In genomic region chr20:57429579-57430202, GRCh38 we compare ENCODE assay signal across 11 cellular contexts. TPM values are rescaled to one million over a fixed set of nuclear protein-coding genes. Genes with fewer than 3 reads are reported as not detected.
A peak's percentile ranks its signal among the peaks of the same experiment; 100 is the strongest.
DNase-seq lines count a peak whose midpoint lies in the region; FAIRE-seq and TF ChIP-seq lines count a peak whose summit lies in the region.
"Had no signal": no experiment of that assay in that cellular context is flagged by ENCODE, and none has a peak within 500 bp of the region (broad histone marks: within the 10 kb centered on the region; RNA-seq: fewer than 3 reads in every experiment).

No MANE protein-coding gene starts in this region.

- in situ Hi-C loops in ACHN (cut with HindIII; ENCODE audit: low pct_ligation_motif_present, low pct_unique_long_range_greater_than_20kb, low sequenced_read_pairs) = no loop called here

- no peaks in the 10 kb centered on the region for H3K9me3 ChIP-seq in sigmoid colon
- H3K9me3 ChIP-seq in colonic mucosa = no peaks in the 10 kb centered on the region

- H3K9ac ChIP-seq in colonic mucosa (ENCODE audit: low read depth in 2 of 2, low read length in 2 of 2) = no peak overlapping the region

- H3K4me1 ChIP-seq in sigmoid colon (peaks cover 0 to 21% (median 15%) of the 10 kb centered on the region in 4 donors), colonic mucosa (peaks cover 11% of the 10 kb centered on the region)

- TF ChIP-seq EP300 in sigmoid colon (IDR thresholded peaks at IDR 0.05) = no peak

- H3K27me3 ChIP-seq in sigmoid colon (no peaks in the 10 kb centered on the region), colonic mucosa (no peaks in the 10 kb centered on the region)

- H3K4me3 ChIP-seq in fibroblast of mammary gland (ENCODE audit: control insufficient read depth, low read depth, low read length) = no peak overlapping the region
- no peak overlapping the region for H3K4me3 ChIP-seq in sigmoid colon
- H3K4me3 ChIP-seq in colonic mucosa = no peak overlapping the region
- H3K4me3 ChIP-seq: GM23338 had no signal

- intact Hi-C loops in sigmoid colon (cut with DNase I) (no loop called here), colonic mucosa (cut with DNase I) (no loop called here), head of caudate nucleus (cut with DNase I) (no loop called here)

- H3K27ac ChIP-seq in sigmoid colon (no peak overlapping the region), colonic mucosa (no peak overlapping the region)

- WGBS in sigmoid colon, 2 donors = 77 to 89% methylated on average over 7 of the region's 7 CpGs

- TF ChIP-seq POLR2A in sigmoid colon (IDR thresholded peaks at IDR 0.05) = no peak

- DNase-seq in ACHN (peak; percentile 39), GM19239 (ENCODE audit: insufficient read length, low spot score) (no peak), RPMI7951 (ENCODE audit: low read depth) (peak; percentile 75), fibroblast of mammary gland (ENCODE audit: low read depth) (peak; percentile 74), sigmoid colon (no peak), colonic mucosa (no peak), cerebellum (ENCODE audit: low spot score) (no peak), head of caudate nucleus (no peak)
- DNase-seq: effector memory CD4-positive, alpha-beta T cell had no signal

- H3K36me3 ChIP-seq in sigmoid colon (no peaks in the 10 kb centered on the region), colonic mucosa (no peaks in the 10 kb centered on the region)

- TF ChIP-seq CTCF in fibroblast of mammary gland (conservative IDR thresholded peaks at IDR 0.05; ENCODE audit: control insufficient read depth, insufficient read depth, low read depth, low read length) (no peak), sigmoid colon (IDR thresholded peaks at IDR 0.05) (no peak), colonic mucosa (IDR thresholded peaks at IDR 0.05) (no peak)

- FAIRE-seq in GM19239 (lab: Jason Lieb, UNC) = peak; percentile 66
- FAIRE-seq: islet of Langerhans had no signal

RNA-seq across cellular contexts. Expression of gene RBM38, which starts 38.5 kb away (rescaled TPM):
- 9.9 and 10.3 TPM in 2 replicates for total RNA-seq in RPMI7951 (2014; rRNA removed; shearing (Covaris generic))
- total RNA-seq in sigmoid colon = 10 to 100 TPM; 48.5 to 94.2 (median 78.8) TPM
- 10 to 100 TPM; 31.4 to 59.9 (median 34.8) TPM for polyA plus RNA-seq in sigmoid colon
- 10 to 100 TPM; 41.3 to 43.1 TPM for total RNA-seq in colonic mucosa
- 11.4 TPM for total RNA-seq in cerebellum

Comparison
In these comparisons a context has a peak if more than half of its experiments do, and no peak if none do; other contexts are left out.
1. DNase-seq: peak in ACHN (single experiment), RPMI7951 (single experiment) and fibroblast of mammary gland (single experiment); none in GM19239 (single experiment), sigmoid colon (single experiment), colonic mucosa (single experiment), cerebellum (single experiment) and head of caudate nucleus (0 of 42).